1 cellular context compared by ENCODE assay signal in the genomic region with DNA sequence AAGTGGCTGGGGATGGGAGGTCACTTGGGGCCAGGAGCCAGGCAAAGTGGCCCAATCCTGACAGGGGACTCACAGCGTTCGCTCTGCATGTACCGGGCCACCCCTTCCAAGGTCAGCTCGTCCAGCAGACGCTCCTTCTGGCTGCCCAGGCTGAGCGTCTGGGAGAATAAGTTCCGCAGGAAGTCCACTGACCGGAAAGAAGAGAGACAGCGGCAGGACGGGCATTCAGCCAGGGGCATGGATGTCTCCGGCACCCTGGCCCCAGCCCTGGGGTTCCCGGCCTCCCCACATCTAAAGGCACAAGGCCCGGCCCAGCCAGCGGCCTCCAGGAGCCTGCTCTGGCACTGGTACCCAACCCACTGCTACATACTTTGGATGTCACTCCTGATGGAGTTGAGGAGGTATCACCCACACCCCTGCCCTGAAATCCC.
TF ChIP-seq lines count a peak whose summit lies in the region.

No MANE protein-coding gene starts in this region.

TF ChIP-seq in HepG2, 621 proteins besides CTCF, POLR2A, EP300 and RAD21:
- TF ChIP-seq MTF2 (CRISPR knock-in tag; IDR thresholded peaks at IDR 0.05; ENCODE audit: borderline replicate concordance) = no peak
- no peak for TF ChIP-seq ZNF567 (CRISPR knock-in tag; IDR thresholded peaks at IDR 0.05; ENCODE audit: borderline replicate concordance)
- no peak for TF ChIP-seq ZNF558 (CRISPR knock-in tag; IDR thresholded peaks at IDR 0.05; ENCODE audit: borderline replicate concordance)
- no peak for TF ChIP-seq ZNF414 (CRISPR knock-in tag; IDR thresholded peaks at IDR 0.05)
- TF ChIP-seq ZFP90 (CRISPR knock-in tag; IDR thresholded peaks at IDR 0.05; ENCODE audit: borderline replicate concordance) = no peak
- no peak for TF ChIP-seq ZNF614 (CRISPR knock-in tag; IDR thresholded peaks at IDR 0.05; ENCODE audit: borderline replicate concordance)
- no peak for TF ChIP-seq GTF3A (CRISPR knock-in tag; conservative IDR thresholded peaks at IDR 0.05)
- TF ChIP-seq ZNF160 (CRISPR knock-in tag; IDR thresholded peaks at IDR 0.05) = no peak
- no peak for TF ChIP-seq TMF1 (CRISPR knock-in tag; IDR thresholded peaks at IDR 0.05; ENCODE audit: low read depth)
- TF ChIP-seq, protein P1, sequence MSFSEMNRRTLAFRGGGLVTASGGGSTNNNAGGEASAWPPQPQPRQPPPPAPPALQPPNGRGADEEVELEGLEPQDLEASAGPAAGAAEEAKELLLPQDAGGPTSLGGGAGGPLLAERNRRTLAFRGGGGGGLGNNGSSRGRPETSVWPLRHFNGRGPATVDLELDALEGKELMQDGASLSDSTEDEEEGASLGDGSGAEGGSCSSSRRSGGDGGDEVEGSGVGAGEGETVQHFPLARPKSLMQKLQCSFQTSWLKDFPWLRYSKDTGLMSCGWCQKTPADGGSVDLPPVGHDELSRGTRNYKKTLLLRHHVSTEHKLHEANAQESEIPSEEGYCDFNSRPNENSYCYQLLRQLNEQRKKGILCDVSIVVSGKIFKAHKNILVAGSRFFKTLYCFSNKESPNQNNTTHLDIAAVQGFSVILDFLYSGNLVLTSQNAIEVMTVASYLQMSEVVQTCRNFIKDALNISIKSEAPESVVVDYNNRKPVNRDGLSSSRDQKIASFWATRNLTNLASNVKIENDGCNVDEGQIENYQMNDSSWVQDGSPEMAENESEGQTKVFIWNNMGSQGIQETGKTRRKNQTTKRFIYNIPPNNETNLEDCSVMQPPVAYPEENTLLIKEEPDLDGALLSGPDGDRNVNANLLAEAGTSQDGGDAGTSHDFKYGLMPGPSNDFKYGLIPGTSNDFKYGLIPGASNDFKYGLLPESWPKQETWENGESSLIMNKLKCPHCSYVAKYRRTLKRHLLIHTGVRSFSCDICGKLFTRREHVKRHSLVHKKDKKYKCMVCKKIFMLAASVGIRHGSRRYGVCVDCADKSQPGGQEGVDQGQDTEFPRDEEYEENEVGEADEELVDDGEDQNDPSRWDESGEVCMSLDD (CRISPR knock-in tag; IDR thresholded peaks at IDR 0.05; ENCODE audit: borderline replicate concordance) = no peak
- TF ChIP-seq JUNB (CRISPR knock-in tag; IDR thresholded peaks at IDR 0.05; ENCODE audit: borderline replicate concordance) = no peak
- no peak for TF ChIP-seq ZNF672 (CRISPR knock-in tag; IDR thresholded peaks at IDR 0.05)
- TF ChIP-seq, protein P2, sequence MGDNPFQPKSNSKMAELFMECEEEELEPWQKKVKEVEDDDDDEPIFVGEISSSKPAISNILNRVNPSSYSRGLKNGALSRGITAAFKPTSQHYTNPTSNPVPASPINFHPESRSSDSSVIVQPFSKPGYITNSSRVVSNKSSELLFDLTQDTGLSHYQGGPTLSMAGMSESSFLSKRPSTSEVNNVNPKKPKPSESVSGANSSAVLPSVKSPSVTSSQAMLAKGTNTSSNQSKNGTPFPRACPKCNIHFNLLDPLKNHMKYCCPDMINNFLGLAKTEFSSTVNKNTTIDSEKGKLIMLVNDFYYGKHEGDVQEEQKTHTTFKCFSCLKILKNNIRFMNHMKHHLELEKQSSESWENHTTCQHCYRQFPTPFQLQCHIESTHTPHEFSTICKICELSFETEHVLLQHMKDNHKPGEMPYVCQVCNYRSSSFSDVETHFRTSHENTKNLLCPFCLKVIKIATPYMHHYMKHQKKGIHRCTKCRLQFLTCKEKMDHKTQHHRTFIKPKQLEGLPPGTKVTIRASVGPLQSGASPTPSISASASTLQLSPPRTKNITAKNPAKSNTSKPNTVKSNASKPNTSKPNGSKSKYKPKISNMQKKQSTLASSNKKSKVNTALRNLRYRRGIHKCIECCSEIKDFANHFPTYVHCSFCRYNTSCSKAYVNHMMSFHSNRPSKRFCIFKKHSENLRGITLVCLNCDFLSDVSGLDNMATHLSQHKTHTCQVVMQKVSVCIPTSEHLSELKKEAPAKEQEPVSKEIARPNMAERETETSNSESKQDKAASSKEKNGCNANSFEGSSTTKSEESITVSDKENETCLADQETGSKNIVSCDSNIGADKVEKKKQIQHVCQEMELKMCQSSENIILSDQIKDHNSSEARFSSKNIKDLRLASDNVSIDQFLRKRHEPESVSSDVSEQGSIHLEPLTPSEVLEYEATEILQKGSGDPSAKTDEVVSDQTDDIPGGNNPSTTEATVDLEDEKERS (CRISPR knock-in tag; IDR thresholded peaks at IDR 0.05) = no peak
- no peak for TF ChIP-seq ZNF550 (CRISPR knock-in tag; IDR thresholded peaks at IDR 0.05; ENCODE audit: borderline replicate concordance)
- TF ChIP-seq FOXJ3 (CRISPR knock-in tag; IDR thresholded peaks at IDR 0.05; ENCODE audit: borderline replicate concordance) = no peak
- TF ChIP-seq, protein P3, sequence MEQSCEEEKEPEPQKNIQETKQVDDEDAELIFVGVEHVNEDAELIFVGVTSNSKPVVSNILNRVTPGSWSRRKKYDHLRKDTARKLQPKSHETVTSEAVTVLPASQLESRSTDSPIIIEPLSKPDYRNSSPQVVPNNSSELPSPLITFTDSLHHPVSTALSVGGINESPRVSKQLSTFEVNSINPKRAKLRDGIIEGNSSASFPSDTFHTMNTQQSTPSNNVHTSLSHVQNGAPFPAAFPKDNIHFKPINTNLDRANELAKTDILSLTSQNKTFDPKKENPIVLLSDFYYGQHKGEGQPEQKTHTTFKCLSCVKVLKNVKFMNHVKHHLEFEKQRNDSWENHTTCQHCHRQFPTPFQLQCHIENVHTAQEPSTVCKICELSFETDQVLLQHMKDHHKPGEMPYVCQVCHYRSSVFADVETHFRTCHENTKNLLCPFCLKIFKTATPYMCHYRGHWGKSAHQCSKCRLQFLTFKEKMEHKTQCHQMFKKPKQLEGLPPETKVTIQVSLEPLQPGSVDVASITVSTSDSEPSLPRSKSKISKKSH (CRISPR knock-in tag; IDR thresholded peaks at IDR 0.05; ENCODE audit: borderline replicate concordance) = no peak
- TF ChIP-seq DMTF1 (CRISPR knock-in tag; IDR thresholded peaks at IDR 0.05) = no peak
- TF ChIP-seq ADNP (CRISPR knock-in tag; IDR thresholded peaks at IDR 0.05) = no peak
- TF ChIP-seq ZNF124 (CRISPR knock-in tag; IDR thresholded peaks at IDR 0.05) = no peak
- no peak for TF ChIP-seq ZNF781 (CRISPR knock-in tag; IDR thresholded peaks at IDR 0.05; ENCODE audit: borderline replicate concordance, not compliant biosample characterization)
